ENCODE assay signal across 11 cellular contexts in genomic region chr18:48814490-48815181, GRCh38.
A peak's percentile ranks its signal among the peaks of the same experiment; 100 is the strongest.
DNase-seq lines count a peak whose midpoint lies in the region; ATAC-seq and TF ChIP-seq lines count a peak whose summit lies in the region.
"Had no signal": no experiment of that assay in that cellular context is flagged by ENCODE, and none has a peak within 500 bp of the region (broad histone marks: within the 10 kb centered on the region; RNA-seq: fewer than 3 reads in every experiment).

No MANE protein-coding gene starts in this region.

- no peaks in the 10 kb centered on the region for H3K27me3 Mint-ChIP-seq in CD4-positive, alpha-beta T cell

- intact Hi-C loops in CD4-positive, alpha-beta T cell (cut with DNase I, micrococcal nuclease), result loop anchor here in 1 of 2 experiments (2.0 kb wide), 1 partner anchor 20 kb away; no protein-coding TSS in a partner anchor

- peaks cover 42% of the 10 kb centered on the region for H3K4me1 Mint-ChIP-seq in CD4-positive, alpha-beta T cell (ENCODE audit: low read depth)

- CTCF ChIA-PET in CD4-positive, alpha-beta T cell (lab: Charles Lee), result interaction anchor here (2.1 kb wide), 1 partner anchor 100 kb away, joined by 5 read pairs; no protein-coding TSS in a partner anchor
- CTCF ChIA-PET in RWPE1 (lab: Yijun Ruan, JAX), result no interaction called here

- H3K36me3 ChIP-seq in brain microvascular endothelial cell (replicated peaks) (peaks cover 7% of the 10 kb centered on the region), H7 (replicated peaks; ENCODE audit: control insufficient read depth, insufficient read depth, low read length) (no peaks in the 10 kb centered on the region)

- H3K4me3 Mint-ChIP-seq in CD4-positive, alpha-beta T cell, result no peak overlapping the region

- H3K9me3 ChIP-seq in CD4-positive, alpha-beta T cell (ENCODE audit: control insufficient read depth, low read length), result no peaks in the 10 kb centered on the region
- H3K9me3 ChIP-seq: vagina had no signal

- peak overlapping the region; percentile 86 for H3K27ac Mint-ChIP-seq in CD4-positive, alpha-beta T cell

- peak overlapping the region; percentile 47 for H3K27ac ChIP-seq in CD4-positive, alpha-beta T cell (ENCODE audit: low read depth, low read length)
- H3K27ac ChIP-seq in RWPE1 (peak overlapping the region; percentile 71), brain microvascular endothelial cell (peak overlapping the region; percentile 3)
- H3K27ac ChIP-seq: vagina had no signal

- DNase-seq in CD4-positive, alpha-beta T cell, result peak in 1 of 10 experiments; percentile 29
- DNase-seq in RWPE1 (ENCODE audit: low spot score) (no peak), brain microvascular endothelial cell (no peak), omental fat pad (ENCODE audit: low spot score) (peak; percentile 8), NCI-H82 treated with DMSO at 0.1 percent for 48 hours (lab: John Stamatoyannopoulos, UW; ENCODE audit: unreplicated experiment) (no peak), H7 (no peak), germinal center (ENCODE audit: low spot score) (no peak)
- DNase-seq: NCI-H1092 treated with DMSO at 0.1 percent for 48 hours; stimulated activated CD4-positive, alpha-beta T cell treated with anti-CD3 and anti-CD28 coated beads, Interleukin-1b, Interleukin-23, amount 100 ng/mL, for 48 hours had no signal

- POLR2A ChIA-PET in CD4-positive, alpha-beta T cell (lab: Charles Lee), result interaction anchor here (0.7 to 3.1 kb wide), 4 partner anchors 12 to 126 kb away, joined by 3 to 24 read pairs (median 4); no protein-coding TSS in a partner anchor
- POLR2A ChIA-PET in RWPE1 (lab: Yijun Ruan, JAX; ENCODE audit: low non-redundant PET), result no interaction called here

- no peaks in the 10 kb centered on the region for H3K27me3 ChIP-seq in CD4-positive, alpha-beta T cell (ENCODE audit: control insufficient read depth, insufficient read depth, low read length)
- H3K27me3 ChIP-seq in brain microvascular endothelial cell (replicated peaks) (no peaks in the 10 kb centered on the region), H7 (ENCODE audit: control insufficient read depth, insufficient read depth, low read length) (no peaks in the 10 kb centered on the region)
- H3K27me3 ChIP-seq: vagina had no signal

- H3K4me3 ChIP-seq in brain microvascular endothelial cell (ENCODE audit: low read depth, low read length) (no peak overlapping the region), H7 (ENCODE audit: insufficient read depth, low read depth, low read length) (no peak overlapping the region)
- H3K4me3 ChIP-seq: vagina had no signal

- in situ Hi-C loops in brain microvascular endothelial cell (cut with HindIII; ENCODE audit: low pct_ligation_motif_present, low sequenced_read_pairs), result no loop called here

- ATAC-seq in CD4-positive, alpha-beta T cell (ENCODE audit: poor library complexity), result peak; percentile 39
- no peak for ATAC-seq in omental fat pad (ENCODE audit: low FRiP score)
- ATAC-seq in HG03175 (IDR thresholded peaks at IDR 0.05; ENCODE audit: unreplicated experiment), result no peak

- H3K36me3 Mint-ChIP-seq in CD4-positive, alpha-beta T cell (ENCODE audit: low read depth), result no peaks in the 10 kb centered on the region

- TF ChIP-seq CTCF in CD4-positive, alpha-beta T cell (IDR thresholded peaks at IDR 0.05), result no peak
- TF ChIP-seq CTCF in RWPE1 (conservative IDR thresholded peaks at IDR 0.05; ENCODE audit: low read depth) (no peak), brain microvascular endothelial cell (IDR thresholded peaks at IDR 0.05; ENCODE audit: low read depth, low read length, missing control alignments) (no peak), omental fat pad (IDR thresholded peaks at IDR 0.05) (no peak)

- no peaks in the 10 kb centered on the region for H3K9me3 Mint-ChIP-seq in CD4-positive, alpha-beta T cell

Comparison
In these comparisons a context has a peak if more than half of its experiments do, and no peak if none do; other contexts are left out.
1. H3K27ac ChIP-seq: peak in every context shown above with its lines; median percentile 71 in RWPE1; 47 in CD4-positive, alpha-beta T cell; 3 in brain microvascular endothelial cell.